17 cellular contexts compared by ENCODE assay signal in genomic region chr22:28344893-28345292, GRCh38.
"Had no signal": no experiment of that assay in that cellular context is flagged by ENCODE, and none has a peak within 500 bp of the region (broad histone marks: within the 10 kb centered on the region; RNA-seq: fewer than 3 reads in every experiment).

No MANE protein-coding gene starts in this region.

- H3K4me3 Mint-ChIP-seq: activated T-cell treated with anti-CD3 and anti-CD28 coated beads, Interleukin-2, amount 50 U/mL, for 24 hours; naive thymus-derived CD8-positive, alpha-beta T cell had no signal

- H3K27ac ChIP-seq: dorsolateral prefrontal cortex, esophagus muscularis mucosa, gastrocnemius medialis, neutrophil, right lobe of liver had no signal

- H3K27ac Mint-ChIP-seq: activated naive CD4-positive, alpha-beta T cell treated with anti-CD3 and anti-CD28 coated beads, Interleukin-2, amount 50 U/mL, for 72 hours; activated T-cell treated with anti-CD3 and anti-CD28 coated beads, Interleukin-2, amount 50 U/mL, for 24 hours; naive thymus-derived CD8-positive, alpha-beta T cell had no signal

- H3K36me3 ChIP-seq: esophagus muscularis mucosa, gastrocnemius medialis, neutrophil, right lobe of liver had no signal

- H3K36me3 Mint-ChIP-seq: activated naive CD4-positive, alpha-beta T cell treated with anti-CD3 and anti-CD28 coated beads, Interleukin-2, amount 50 U/mL, for 72 hours had no signal

- ATAC-seq: activated naive CD4-positive, alpha-beta T cell treated with anti-CD3 and anti-CD28 coated beads, Interleukin-2, amount 50 U/mL, for 72 hours; gastrocnemius medialis; naive thymus-derived CD8-positive, alpha-beta T cell; right lobe of liver had no signal

- H3K9me3 Mint-ChIP-seq: activated T-cell treated with anti-CD3 and anti-CD28 coated beads, Interleukin-2, amount 50 U/mL, for 24 hours had no signal

- H3K4me3 ChIP-seq: dorsolateral prefrontal cortex, gastrocnemius medialis, right lobe of liver had no signal

- DNase-seq: activated CD4-positive, alpha-beta T cell treated with anti-CD3 and anti-CD28 coated beads, Interleukin-2, amount 50 U/mL, for 4 hours; activated CD4-positive, CD25-positive, alpha-beta regulatory T cell treated with anti-CD3 and anti-CD28 coated beads, Interleukin-2, amount 50 U/mL, for 72 hours; activated effector memory CD4-positive, alpha-beta T cell treated with anti-CD3 and anti-CD28 coated beads, Interleukin-2, amount 50 U/mL, for 16 hours; activated T-cell treated with anti-CD3 and anti-CD28 coated beads, Interleukin-2, amount 50 U/mL, for 24 hours; dorsolateral prefrontal cortex; gastrocnemius medialis; kidney; left ventricle myocardium superior; midbrain; naive thymus-derived CD8-positive, alpha-beta T cell; posterior cingulate gyrus; right lobe of liver; stimulated activated naive CD4-positive, alpha-beta T cell; SW 1271 had no signal

- H3K9me3 ChIP-seq: esophagus muscularis mucosa, gastrocnemius medialis, neutrophil, right lobe of liver had no signal

- H3K27me3 ChIP-seq: dorsolateral prefrontal cortex, esophagus muscularis mucosa, gastrocnemius medialis, neutrophil, right lobe of liver had no signal

- H3K4me1 ChIP-seq: right lobe of liver had no signal
